In the genomic region with DNA sequence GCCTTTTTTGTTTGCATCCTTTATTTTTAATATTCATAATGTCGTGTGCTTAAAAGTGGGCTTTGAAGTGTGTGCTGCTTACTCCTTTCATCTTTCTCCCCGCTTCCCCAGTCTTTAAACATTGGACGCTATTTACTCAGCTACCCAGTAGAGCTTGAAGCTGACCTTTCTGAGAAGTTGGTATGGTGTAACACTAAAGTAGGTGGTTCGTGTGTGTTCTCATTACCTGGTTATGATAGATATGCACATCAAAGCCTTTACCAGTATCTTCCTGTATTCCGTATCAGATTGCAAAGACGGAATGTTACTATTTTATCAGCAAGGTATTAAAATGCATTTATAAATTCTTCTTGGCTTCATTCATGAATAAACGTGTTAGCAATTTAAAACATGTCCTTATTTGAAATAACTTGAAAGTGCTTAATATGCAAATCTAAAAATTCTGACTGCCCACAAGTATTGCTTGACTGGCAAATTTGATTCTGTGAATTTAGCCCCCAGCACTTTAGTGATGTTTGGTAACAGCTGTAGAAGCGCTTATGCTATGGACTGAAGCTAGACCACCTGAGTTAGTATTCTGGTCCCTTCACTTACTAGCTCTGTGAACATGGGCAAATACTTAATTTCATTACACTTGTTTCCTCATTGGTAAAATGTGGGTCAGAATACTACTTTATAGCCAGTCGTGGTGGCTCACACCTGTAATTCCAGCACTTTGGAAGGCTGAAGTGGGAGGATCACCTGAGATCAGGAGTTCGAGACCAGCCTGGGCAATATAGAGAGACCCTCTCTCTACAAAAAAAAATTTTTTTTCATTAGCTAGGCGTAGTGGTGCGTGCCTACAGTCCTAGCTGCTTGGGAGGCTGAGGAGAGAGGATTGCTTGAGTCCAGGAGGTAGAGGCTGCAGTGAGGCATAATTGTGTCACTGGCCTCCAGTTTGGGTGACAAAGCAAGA, we compare ENCODE assay signal across 1 cellular context.
TF ChIP-seq lines count a peak whose summit lies in the region.

No MANE protein-coding gene starts in this region.

TF ChIP-seq in HepG2, 621 proteins besides CTCF, POLR2A, EP300 and RAD21 (continued from another document and continues in another):
- TF ChIP-seq, protein P1, sequence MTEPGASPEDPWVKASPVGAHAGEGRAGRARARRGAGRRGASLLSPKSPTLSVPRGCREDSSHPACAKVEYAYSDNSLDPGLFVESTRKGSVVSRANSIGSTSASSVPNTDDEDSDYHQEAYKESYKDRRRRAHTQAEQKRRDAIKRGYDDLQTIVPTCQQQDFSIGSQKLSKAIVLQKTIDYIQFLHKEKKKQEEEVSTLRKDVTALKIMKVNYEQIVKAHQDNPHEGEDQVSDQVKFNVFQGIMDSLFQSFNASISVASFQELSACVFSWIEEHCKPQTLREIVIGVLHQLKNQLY (CRISPR knock-in tag; IDR thresholded peaks at IDR 0.05), result no peak
- no peak; the same call in 1 of the 2 replicates for TF ChIP-seq RBFOX2 (IDR thresholded peaks at IDR 0.05; ENCODE audit: low read depth, low read length)
- no peak for TF ChIP-seq ZNF687 (CRISPR knock-in tag; IDR thresholded peaks at IDR 0.05)
- no peak for TF ChIP-seq ZNF597 (CRISPR knock-in tag; IDR thresholded peaks at IDR 0.05)
- no peak for TF ChIP-seq KDM2A (CRISPR knock-in tag; IDR thresholded peaks at IDR 0.05; ENCODE audit: borderline replicate concordance, low read depth)
- no peak for TF ChIP-seq KLF9 (CRISPR knock-in tag; IDR thresholded peaks at IDR 0.05; ENCODE audit: low read depth)
- TF ChIP-seq, protein P2, sequence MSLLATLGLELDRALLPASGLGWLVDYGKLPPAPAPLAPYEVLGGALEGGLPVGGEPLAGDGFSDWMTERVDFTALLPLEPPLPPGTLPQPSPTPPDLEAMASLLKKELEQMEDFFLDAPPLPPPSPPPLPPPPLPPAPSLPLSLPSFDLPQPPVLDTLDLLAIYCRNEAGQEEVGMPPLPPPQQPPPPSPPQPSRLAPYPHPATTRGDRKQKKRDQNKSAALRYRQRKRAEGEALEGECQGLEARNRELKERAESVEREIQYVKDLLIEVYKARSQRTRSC (CRISPR knock-in tag; IDR thresholded peaks at IDR 0.05; ENCODE audit: low read depth), result no peak
- no peak for TF ChIP-seq SMAD1 (CRISPR knock-in tag; IDR thresholded peaks at IDR 0.05; ENCODE audit: borderline replicate concordance, low read depth)
- TF ChIP-seq THAP11 (CRISPR knock-in tag; IDR thresholded peaks at IDR 0.05), result peak; percentile 20; the same call in 1 of the 2 replicates
- no peak for TF ChIP-seq ZBTB25 (CRISPR knock-in tag; IDR thresholded peaks at IDR 0.05)
- TF ChIP-seq HDAC6 (IDR thresholded peaks at IDR 0.05; ENCODE audit: low read depth, low read length), result no peak
- TF ChIP-seq SIN3A (IDR thresholded peaks at IDR 0.05; ENCODE audit: borderline replicate concordance, low read depth, low read length), result no peak
- no peak for TF ChIP-seq NFKBIZ (CRISPR knock-in tag; IDR thresholded peaks at IDR 0.05)
- no peak; the same call in 1 of the 2 replicates for TF ChIP-seq KAT7 (CRISPR knock-in tag; IDR thresholded peaks at IDR 0.05; ENCODE audit: borderline replicate concordance)
- TF ChIP-seq ARNT (IDR thresholded peaks at IDR 0.05), result no peak
- TF ChIP-seq PAF1 (CRISPR knock-in tag; IDR thresholded peaks at IDR 0.05), result no peak
- no peak for TF ChIP-seq ZNF549 (CRISPR knock-in tag; IDR thresholded peaks at IDR 0.05)
- no peak for TF ChIP-seq SIX4 (CRISPR knock-in tag; IDR thresholded peaks at IDR 0.05)
- no peak for TF ChIP-seq ZIK1 (CRISPR knock-in tag; IDR thresholded peaks at IDR 0.05; ENCODE audit: borderline replicate concordance, low read depth)
- no peak for TF ChIP-seq ZNF124 (CRISPR knock-in tag; IDR thresholded peaks at IDR 0.05)
- TF ChIP-seq RARA (CRISPR knock-in tag; IDR thresholded peaks at IDR 0.05), result peak; percentile 61
- no peak for TF ChIP-seq CEBPB (IDR thresholded peaks at IDR 0.05; ENCODE audit: borderline replicate concordance, low read depth, low read length)
- TF ChIP-seq HCFC1 (IDR thresholded peaks at IDR 0.05; ENCODE audit: low read depth, low read length), result no peak
- TF ChIP-seq CCDC6 (CRISPR knock-in tag; IDR thresholded peaks at IDR 0.05), result no peak
- no peak for TF ChIP-seq ZNF264 (CRISPR knock-in tag; IDR thresholded peaks at IDR 0.05)
- TF ChIP-seq EEA1 (CRISPR knock-in tag; IDR thresholded peaks at IDR 0.05; ENCODE audit: borderline replicate concordance), result no peak
- no peak for TF ChIP-seq ZNF350 (CRISPR knock-in tag; IDR thresholded peaks at IDR 0.05; ENCODE audit: borderline replicate concordance, low read depth)
- TF ChIP-seq ZNF678 (CRISPR knock-in tag; IDR thresholded peaks at IDR 0.05), result no peak
- TF ChIP-seq NR2F1 (CRISPR knock-in tag; IDR thresholded peaks at IDR 0.05), result 0 out of 4 replicates have a peak, but pooled peaks of 1 of the 2 experiments have one; percentile 15
- no peak for TF ChIP-seq CC2D1A (CRISPR knock-in tag; IDR thresholded peaks at IDR 0.05)
- no peak for TF ChIP-seq ZNF879 (CRISPR knock-in tag; IDR thresholded peaks at IDR 0.05)
- TF ChIP-seq ZNF512 (CRISPR knock-in tag; IDR thresholded peaks at IDR 0.05), result no peak
- TF ChIP-seq, protein P3, sequence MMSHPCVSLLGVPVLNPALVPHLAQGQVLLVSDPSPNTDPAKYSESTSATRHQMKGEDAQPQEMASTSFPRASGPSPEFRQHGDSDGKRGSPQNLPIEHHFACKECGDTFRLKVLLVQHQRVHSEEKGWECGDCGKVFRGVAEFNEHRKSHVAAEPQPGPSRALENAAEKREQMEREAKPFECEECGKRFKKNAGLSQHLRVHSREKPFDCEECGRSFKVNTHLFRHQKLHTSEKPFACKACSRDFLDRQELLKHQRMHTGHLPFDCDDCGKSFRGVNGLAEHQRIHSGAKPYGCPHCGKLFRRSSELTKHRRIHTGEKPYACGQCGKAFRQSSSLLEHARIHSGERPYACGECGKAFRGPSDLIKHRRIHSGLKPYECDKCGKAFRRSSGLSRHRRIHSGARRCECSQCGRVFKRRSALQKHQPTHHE (CRISPR knock-in tag; IDR thresholded peaks at IDR 0.05; ENCODE audit: borderline replicate concordance), result no peak
- TF ChIP-seq, protein P4, sequence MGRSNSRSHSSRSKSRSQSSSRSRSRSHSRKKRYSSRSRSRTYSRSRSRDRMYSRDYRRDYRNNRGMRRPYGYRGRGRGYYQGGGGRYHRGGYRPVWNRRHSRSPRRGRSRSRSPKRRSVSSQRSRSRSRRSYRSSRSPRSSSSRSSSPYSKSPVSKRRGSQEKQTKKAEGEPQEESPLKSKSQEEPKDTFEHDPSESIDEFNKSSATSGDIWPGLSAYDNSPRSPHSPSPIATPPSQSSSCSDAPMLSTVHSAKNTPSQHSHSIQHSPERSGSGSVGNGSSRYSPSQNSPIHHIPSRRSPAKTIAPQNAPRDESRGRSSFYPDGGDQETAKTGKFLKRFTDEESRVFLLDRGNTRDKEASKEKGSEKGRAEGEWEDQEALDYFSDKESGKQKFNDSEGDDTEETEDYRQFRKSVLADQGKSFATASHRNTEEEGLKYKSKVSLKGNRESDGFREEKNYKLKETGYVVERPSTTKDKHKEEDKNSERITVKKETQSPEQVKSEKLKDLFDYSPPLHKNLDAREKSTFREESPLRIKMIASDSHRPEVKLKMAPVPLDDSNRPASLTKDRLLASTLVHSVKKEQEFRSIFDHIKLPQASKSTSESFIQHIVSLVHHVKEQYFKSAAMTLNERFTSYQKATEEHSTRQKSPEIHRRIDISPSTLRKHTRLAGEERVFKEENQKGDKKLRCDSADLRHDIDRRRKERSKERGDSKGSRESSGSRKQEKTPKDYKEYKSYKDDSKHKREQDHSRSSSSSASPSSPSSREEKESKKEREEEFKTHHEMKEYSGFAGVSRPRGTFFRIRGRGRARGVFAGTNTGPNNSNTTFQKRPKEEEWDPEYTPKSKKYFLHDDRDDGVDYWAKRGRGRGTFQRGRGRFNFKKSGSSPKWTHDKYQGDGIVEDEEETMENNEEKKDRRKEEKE (IDR thresholded peaks at IDR 0.05), result no peak
- TF ChIP-seq ELF4 (CRISPR knock-in tag; IDR thresholded peaks at IDR 0.05; ENCODE audit: borderline replicate concordance), result no peak
- no peak for TF ChIP-seq ZNF644 (CRISPR knock-in tag; IDR thresholded peaks at IDR 0.05; ENCODE audit: low read depth)
- TF ChIP-seq ZNF260 (CRISPR knock-in tag; IDR thresholded peaks at IDR 0.05; ENCODE audit: borderline replicate concordance, low read depth), result no peak
- TF ChIP-seq HNRNPK (IDR thresholded peaks at IDR 0.05; ENCODE audit: low read depth, low read length, poor library complexity, severe bottlenecking), result no peak
- TF ChIP-seq MXI1 (IDR thresholded peaks at IDR 0.05; ENCODE audit: borderline replicate concordance, low read depth, low read length), result no peak
- TF ChIP-seq, protein P5, sequence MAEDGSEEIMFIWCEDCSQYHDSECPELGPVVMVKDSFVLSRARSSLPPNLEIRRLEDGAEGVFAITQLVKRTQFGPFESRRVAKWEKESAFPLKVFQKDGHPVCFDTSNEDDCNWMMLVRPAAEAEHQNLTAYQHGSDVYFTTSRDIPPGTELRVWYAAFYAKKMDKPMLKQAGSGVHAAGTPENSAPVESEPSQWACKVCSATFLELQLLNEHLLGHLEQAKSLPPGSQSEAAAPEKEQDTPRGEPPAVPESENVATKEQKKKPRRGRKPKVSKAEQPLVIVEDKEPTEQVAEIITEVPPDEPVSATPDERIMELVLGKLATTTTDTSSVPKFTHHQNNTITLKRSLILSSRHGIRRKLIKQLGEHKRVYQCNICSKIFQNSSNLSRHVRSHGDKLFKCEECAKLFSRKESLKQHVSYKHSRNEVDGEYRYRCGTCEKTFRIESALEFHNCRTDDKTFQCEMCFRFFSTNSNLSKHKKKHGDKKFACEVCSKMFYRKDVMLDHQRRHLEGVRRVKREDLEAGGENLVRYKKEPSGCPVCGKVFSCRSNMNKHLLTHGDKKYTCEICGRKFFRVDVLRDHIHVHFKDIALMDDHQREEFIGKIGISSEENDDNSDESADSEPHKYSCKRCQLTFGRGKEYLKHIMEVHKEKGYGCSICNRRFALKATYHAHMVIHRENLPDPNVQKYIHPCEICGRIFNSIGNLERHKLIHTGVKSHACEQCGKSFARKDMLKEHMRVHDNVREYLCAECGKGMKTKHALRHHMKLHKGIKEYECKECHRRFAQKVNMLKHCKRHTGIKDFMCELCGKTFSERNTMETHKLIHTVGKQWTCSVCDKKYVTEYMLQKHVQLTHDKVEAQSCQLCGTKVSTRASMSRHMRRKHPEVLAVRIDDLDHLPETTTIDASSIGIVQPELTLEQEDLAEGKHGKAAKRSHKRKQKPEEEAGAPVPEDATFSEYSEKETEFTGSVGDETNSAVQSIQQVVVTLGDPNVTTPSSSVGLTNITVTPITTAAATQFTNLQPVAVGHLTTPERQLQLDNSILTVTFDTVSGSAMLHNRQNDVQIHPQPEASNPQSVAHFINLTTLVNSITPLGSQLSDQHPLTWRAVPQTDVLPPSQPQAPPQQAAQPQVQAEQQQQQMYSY (CRISPR knock-in tag; IDR thresholded peaks at IDR 0.05), result no peak
- TF ChIP-seq ZNF557 (CRISPR knock-in tag; IDR thresholded peaks at IDR 0.05), result no peak
- TF ChIP-seq TBP (CRISPR knock-in tag; IDR thresholded peaks at IDR 0.05), result no peak
- no peak for TF ChIP-seq MXD4 (CRISPR knock-in tag; IDR thresholded peaks at IDR 0.05)
- TF ChIP-seq ZNF430 (CRISPR knock-in tag; IDR thresholded peaks at IDR 0.05), result no peak
